8 cellular contexts compared by ENCODE assay signal in genomic region chr5:79611046-79611829, GRCh38. TPM values are rescaled to one million over a fixed set of nuclear protein-coding genes. Genes with fewer than 3 reads are reported as not detected.
DNase-seq lines count a peak whose midpoint lies in the region; ATAC-seq and TF ChIP-seq lines count a peak whose summit lies in the region.

No MANE protein-coding gene starts in this region.

- no peaks in the 10 kb centered on the region for H3K27me3 ChIP-seq in duodenal mucosa (ENCODE audit: control insufficient read depth in 1 of 2, insufficient read depth in 2 of 2, low read length in 2 of 2)

- CTCF ChIA-PET in AG04449 (lab: Yijun Ruan, JAX): interaction anchor here (0.7 to 1.2 kb wide), 3 partner anchors 9 to 97 kb away, joined by 3 to 4 read pairs (median 3); partner anchors contain the start of gene HOMER1

- peaks cover 14 to 17% of the 10 kb centered on the region in 2 donors for H3K4me1 ChIP-seq in duodenal mucosa (ENCODE audit: control insufficient read depth in 1 of 2, insufficient read depth in 2 of 2, low read length in 2 of 2)

- ATAC-seq in naive thymus-derived CD8-positive, alpha-beta T cell: no peak
- ATAC-seq in GM18907 (IDR thresholded peaks at IDR 0.05; ENCODE audit: unreplicated experiment): no peak

- H3K36me3 ChIP-seq in duodenal mucosa (ENCODE audit: control insufficient read depth in 1 of 2, insufficient read depth in 2 of 2, low read length in 2 of 2): no peaks in the 10 kb centered on the region

- H3K36me3 Mint-ChIP-seq in naive thymus-derived CD8-positive, alpha-beta T cell: peaks cover 8 to 21% (median 15%) of the 10 kb centered on the region in 3 donors

- H3K9ac ChIP-seq in duodenal mucosa (ENCODE audit: low read depth in 1 of 2, low read length in 2 of 2): peak overlapping the region; percentile 56 to 89

- POLR2A ChIA-PET in AG04449 (lab: Yijun Ruan, JAX): no interaction called here
- POLR2A ChIA-PET in naive thymus-derived CD8-positive, alpha-beta T cell (lab: Charles Lee): interaction anchor here (0.5 to 0.8 kb wide), 3 partner anchors 20 to 435 kb away, joined by 3 to 5 read pairs (median 3); no protein-coding TSS in a partner anchor

- peak overlapping the region; percentile 97 to 99 (median 98) for H3K4me3 Mint-ChIP-seq in naive thymus-derived CD8-positive, alpha-beta T cell

- peak overlapping the region in 9 of 10 donors; percentile 95 to 99 (median 97) for H3K27ac Mint-ChIP-seq in naive thymus-derived CD8-positive, alpha-beta T cell

- peaks cover 0 to 5% (median under 1%) of the 10 kb centered on the region in 5 donors for H3K27me3 Mint-ChIP-seq in naive thymus-derived CD8-positive, alpha-beta T cell

- no peak for TF ChIP-seq CTCF in AG04449 (IDR thresholded peaks at IDR 0.05; ENCODE audit: insufficient read depth, low read length, missing control alignments)
- no peak for TF ChIP-seq CTCF in LNCaP clone FGC (IDR thresholded peaks at IDR 0.05; ENCODE audit: control insufficient read depth, extremely low read depth, insufficient read depth)

- DNase-seq in AG04449 (ENCODE audit: low read depth, low spot score): no peak
- DNase-seq in LNCaP clone FGC (ENCODE audit: low read depth): no peak
- no peak for DNase-seq in naive thymus-derived CD8-positive, alpha-beta T cell
- no peak for DNase-seq in LoVo (ENCODE audit: low spot score)
- DNase-seq in glomerular visceral epithelial cell (ENCODE audit: extremely low spot score): no peak
- no peak for DNase-seq in COLO829 (ENCODE audit: low spot score)

- no peak overlapping the region for H3K27ac ChIP-seq in duodenal mucosa (ENCODE audit: low read depth, low read length)

- no peaks in the 10 kb centered on the region for H3K9me3 ChIP-seq in duodenal mucosa (ENCODE audit: control insufficient read depth in 1 of 2, low read length in 2 of 2)

- H3K4me1 Mint-ChIP-seq in naive thymus-derived CD8-positive, alpha-beta T cell: peaks cover 15 to 41% (median 28%) of the 10 kb centered on the region in 4 donors

- H3K9me3 Mint-ChIP-seq in naive thymus-derived CD8-positive, alpha-beta T cell: peaks cover 0 to 2% (median 0%) of the 10 kb centered on the region in 9 donors

- H3K4me3 ChIP-seq in AG04449 (ENCODE audit: low read depth, low read length): peak overlapping the region; percentile 66
- H3K4me3 ChIP-seq in LNCaP clone FGC (ENCODE audit: low read depth, low read length): peak overlapping the region; percentile 51
- peak overlapping the region; percentile 86 to 100 for H3K4me3 ChIP-seq in duodenal mucosa (ENCODE audit: low read depth in 1 of 2, low read length in 2 of 2)

RNA-seq across cellular contexts. Expression of gene TENT2, which starts 1.0 kb away (rescaled TPM):
- total RNA-seq in naive thymus-derived CD8-positive, alpha-beta T cell: 100 to 1,000 TPM; 125 to 130 TPM
- polyA plus RNA-seq in naive thymus-derived CD8-positive, alpha-beta T cell: 10 to 100 TPM; 43.9 to 53.0 (median 51.7) TPM
